Comparison of ENCODE assay signal across 19 cellular contexts in the genomic region with DNA sequence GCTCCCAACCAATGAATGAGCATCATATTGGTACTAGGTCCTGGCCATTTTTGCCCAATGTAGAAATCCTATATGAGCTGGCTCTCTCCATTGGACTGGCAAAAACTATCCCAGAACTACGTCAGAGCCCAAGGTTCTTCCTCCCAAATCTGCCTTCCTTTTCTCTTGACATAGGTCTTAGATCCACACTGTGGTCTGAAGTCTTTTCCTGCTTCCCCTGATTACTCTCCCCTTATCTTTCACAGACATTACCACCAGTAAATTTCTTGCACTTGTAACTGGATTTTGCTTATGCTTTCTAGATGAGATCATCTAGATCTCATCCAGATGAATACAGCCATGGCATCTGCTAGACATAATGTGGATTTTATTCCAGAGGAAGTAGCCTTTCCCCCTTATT.
"Had no signal": no experiment of that assay in that cellular context is flagged by ENCODE, and none has a peak within 500 bp of the region (broad histone marks: within the 10 kb centered on the region; RNA-seq: fewer than 3 reads in every experiment).

No MANE protein-coding gene starts in this region.

- H3K9me3 Mint-ChIP-seq: activated naive CD8-positive, alpha-beta T cell treated with anti-CD3 and anti-CD28 coated beads for 36 hours; activated T-helper 1 cell treated with anti-CD3 and anti-CD28 coated beads, Interleukin-12 subunit alpha, Interleukin-12 subunit beta, Interleukin-2, Interleukin-4 antibody, amounts not matched to agents 30 ng/mL and 10 ng/mL and 1 ng/mL, durations not matched to agents 14 hours and 24 hours and 36 hours; stimulated activated naive CD8-positive, alpha-beta T cell treated with anti-CD3 and anti-CD28 coated beads, Interleukin-15, amount 100 ng/mL, for 72 hours had no signal

- H3K4me3 ChIP-seq: breast epithelium, gastroesophageal sphincter, left lung, mucosa of descending colon, pancreas, sigmoid colon, upper lobe of right lung had no signal

- H3K4me1 Mint-ChIP-seq: activated CD4-positive, alpha-beta T cell treated with anti-CD3 and anti-CD28 coated beads, Interleukin-2, amount 10 ng/mL, durations not matched to agents 7 days and 5 days; activated naive CD8-positive, alpha-beta T cell treated with anti-CD3 and anti-CD28 coated beads for 36 hours; naive thymus-derived CD4-positive, alpha-beta T cell; stimulated activated naive CD8-positive, alpha-beta T cell treated with anti-CD3 and anti-CD28 coated beads, Interleukin-15, amount 100 ng/mL, for 72 hours had no signal

- H3K27ac Mint-ChIP-seq: activated CD4-positive, alpha-beta T cell treated with anti-CD3 and anti-CD28 coated beads, Interleukin-2, amount 10 ng/mL, durations not matched to agents 7 days and 5 days; activated naive CD8-positive, alpha-beta T cell treated with anti-CD3 and anti-CD28 coated beads for 36 hours; activated T-helper 1 cell treated with anti-CD3 and anti-CD28 coated beads, Interleukin-12 subunit alpha, Interleukin-12 subunit beta, Interleukin-2, Interleukin-4 antibody, amounts not matched to agents 30 ng/mL and 10 ng/mL and 1 ng/mL, durations not matched to agents 14 hours and 24 hours and 36 hours; effector memory CD8-positive, alpha-beta T cell; naive thymus-derived CD4-positive, alpha-beta T cell; stimulated activated naive CD8-positive, alpha-beta T cell treated with anti-CD3 and anti-CD28 coated beads, Interleukin-15, amount 100 ng/mL, for 72 hours had no signal

- ATAC-seq: effector memory CD8-positive, alpha-beta T cell; gastroesophageal sphincter; left lung; mucosa of descending colon; naive thymus-derived CD4-positive, alpha-beta T cell; pancreas; stimulated activated naive CD8-positive, alpha-beta T cell treated with anti-CD3 and anti-CD28 coated beads, Interleukin-15, amount 100 ng/mL, for 72 hours; upper lobe of right lung had no signal

- H3K4me3 Mint-ChIP-seq: activated CD4-positive, alpha-beta T cell treated with anti-CD3 and anti-CD28 coated beads, Interleukin-2, amount 10 ng/mL, durations not matched to agents 7 days and 5 days; activated naive CD8-positive, alpha-beta T cell treated with anti-CD3 and anti-CD28 coated beads for 36 hours; activated T-helper 1 cell treated with anti-CD3 and anti-CD28 coated beads, Interleukin-12 subunit alpha, Interleukin-12 subunit beta, Interleukin-2, Interleukin-4 antibody, amounts not matched to agents 30 ng/mL and 10 ng/mL and 1 ng/mL, durations not matched to agents 14 hours and 24 hours and 36 hours; effector memory CD8-positive, alpha-beta T cell; naive thymus-derived CD4-positive, alpha-beta T cell; stimulated activated naive CD8-positive, alpha-beta T cell treated with anti-CD3 and anti-CD28 coated beads, Interleukin-15, amount 100 ng/mL, for 72 hours had no signal

- H3K36me3 Mint-ChIP-seq: activated naive CD8-positive, alpha-beta T cell treated with anti-CD3 and anti-CD28 coated beads for 36 hours; naive thymus-derived CD4-positive, alpha-beta T cell had no signal

- H3K27me3 Mint-ChIP-seq: activated naive CD8-positive, alpha-beta T cell treated with anti-CD3 and anti-CD28 coated beads for 36 hours; stimulated activated naive CD8-positive, alpha-beta T cell treated with anti-CD3 and anti-CD28 coated beads, Interleukin-15, amount 100 ng/mL, for 72 hours had no signal

- DNase-seq: activated CD4-positive, alpha-beta T cell treated with anti-CD3 and anti-CD28 coated beads, Interleukin-2, amount 10 ng/mL, durations not matched to agents 7 days and 5 days; activated CD4-positive, CD25-positive, alpha-beta regulatory T cell; activated naive CD8-positive, alpha-beta T cell treated with anti-CD3 and anti-CD28 coated beads for 36 hours; cerebellar nuclear complex; dermis blood vessel endothelial cell; effector memory CD8-positive, alpha-beta T cell; kidney; left lung; mammary epithelial cell; mucosa of descending colon; naive thymus-derived CD4-positive, alpha-beta T cell; pancreas; sigmoid colon; stimulated activated CD4-positive, alpha-beta T cell treated with anti-CD3 and anti-CD28 coated beads, Interleukin-1b, Interleukin-23, amount 100 ng/mL, for 48 hours; stimulated activated naive CD8-positive, alpha-beta T cell treated with anti-CD3 and anti-CD28 coated beads, Interleukin-15, amount 100 ng/mL, for 72 hours; upper lobe of right lung had no signal
